8 cellular contexts compared by ENCODE assay signal in the genomic region with DNA sequence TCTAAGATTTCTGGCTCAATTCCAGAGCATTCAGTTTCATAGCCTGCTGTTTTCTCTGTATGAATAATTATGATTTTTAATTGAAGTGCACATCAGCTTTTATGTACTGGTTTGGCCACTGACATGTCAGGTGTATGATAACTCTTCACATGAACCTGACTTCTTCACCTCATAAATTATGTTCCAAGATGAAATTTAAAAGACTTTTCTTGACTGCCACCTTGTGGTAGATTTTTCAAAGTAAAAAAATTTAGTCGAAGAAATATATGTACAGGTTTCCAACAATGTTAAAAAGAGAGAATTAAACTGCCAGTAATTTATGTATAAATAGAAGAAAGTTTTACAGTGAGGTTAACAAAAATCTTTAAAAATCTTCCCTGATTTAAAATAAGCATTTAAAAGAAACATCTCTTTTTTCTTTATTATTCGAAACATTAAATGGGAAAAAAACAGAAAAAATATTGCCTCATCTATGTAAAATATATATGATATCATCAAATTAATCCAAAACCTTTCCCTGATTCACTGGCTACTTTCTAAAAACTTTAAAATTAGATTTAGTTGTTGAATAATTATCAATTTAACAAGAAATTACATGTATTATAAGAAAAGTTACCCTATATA.
A peak's percentile ranks its signal among the peaks of the same experiment; 100 is the strongest.
DNase-seq lines count a peak whose midpoint lies in the region; ATAC-seq, FAIRE-seq and TF ChIP-seq lines count a peak whose summit lies in the region.

No MANE protein-coding gene starts in this region.

- no peaks in the 10 kb centered on the region for H3K36me3 ChIP-seq in CD8-positive, alpha-beta T cell (ENCODE audit: insufficient read depth, low read length)
- H3K36me3 ChIP-seq in IMR-90 (ENCODE audit: control insufficient read depth, insufficient read depth, low read length) = no peaks in the 10 kb centered on the region
- H3K36me3 ChIP-seq in aorta (ENCODE audit: control insufficient read depth in 1 of 2, insufficient read depth in 2 of 2, low read length in 1 of 2) = no peaks in the 10 kb centered on the region

- no peaks in the 10 kb centered on the region for H3K4me1 ChIP-seq in CD8-positive, alpha-beta T cell (ENCODE audit: insufficient read depth, low read length)
- H3K4me1 ChIP-seq in IMR-90 (ENCODE audit: control insufficient read depth, insufficient read depth, low read length) (no peaks in the 10 kb centered on the region), aorta (ENCODE audit: control insufficient read depth in 1 of 2, insufficient read depth in 2 of 2, low read length in 2 of 2) (no peaks in the 10 kb centered on the region)

- H3K18ac ChIP-seq in IMR-90 (ENCODE audit: low read depth, low read length) = no peak overlapping the region

- DNase-seq in CD8-positive, alpha-beta T cell = no peak
- peak; percentile 3 for DNase-seq in IMR-90
- DNase-seq in left lobe of liver (ENCODE audit: low spot score) = no peak
- no peak for DNase-seq in KG1 (lab: John Stamatoyannopoulos, UW)
- no peak for DNase-seq in aorta
- DNase-seq in Calu3 = no peak
- DNase-seq in GM20000 (ENCODE audit: low spot score) = no peak

- H2BK15ac ChIP-seq in IMR-90 (ENCODE audit: low read depth, low read length) = no peak overlapping the region

- CTCF ChIA-PET in CD8-positive, alpha-beta T cell (lab: Charles Lee) = no interaction called here
- CTCF ChIA-PET in IMR-90 (lab: Yijun Ruan, JAX) = no interaction called here
- CTCF ChIA-PET in Calu3 (lab: Charles Lee) = interaction anchor here (0.7 to 1.5 kb wide), 2 partner anchors 10 kb away, joined by 4 to 6 read pairs; no protein-coding TSS in a partner anchor

- in situ Hi-C loops in IMR-90 (cut with MboI; ENCODE audit: low sequenced_read_pairs) = no loop called here

- no peak overlapping the region for H2BK20ac ChIP-seq in IMR-90 (ENCODE audit: low read depth, low read length)

- TF ChIP-seq POLR2A in IMR-90 (IDR thresholded peaks at IDR 0.05; ENCODE audit: low read depth, low read length) = no peak

- no peak overlapping the region for H3K4me2 ChIP-seq in IMR-90 (ENCODE audit: low read depth, low read length)

- peak; percentile 27 for TF ChIP-seq CTCF in CD8-positive, alpha-beta T cell (IDR thresholded peaks at IDR 0.05)
- peak; percentile 41 for TF ChIP-seq CTCF in IMR-90 (conservative IDR thresholded peaks at IDR 0.05; ENCODE audit: low read depth, low read length)
- no peak for TF ChIP-seq CTCF in Calu3 (IDR thresholded peaks at IDR 0.05; ENCODE audit: unreplicated experiment)
- no peak for TF ChIP-seq CTCF in GM20000 (IDR thresholded peaks at IDR 0.05; ENCODE audit: extremely low read depth, missing control alignments)

- H3K9ac ChIP-seq in IMR-90 (ENCODE audit: low read depth, low read length) = no peak overlapping the region

- no peaks in the 10 kb centered on the region for H3K9me3 ChIP-seq in CD8-positive, alpha-beta T cell (ENCODE audit: low read length)
- H3K9me3 ChIP-seq in IMR-90 (ENCODE audit: control insufficient read depth, insufficient read depth, low read length) = no peaks in the 10 kb centered on the region
- no peaks in the 10 kb centered on the region for H3K9me3 ChIP-seq in aorta (ENCODE audit: control insufficient read depth, low read length)

- WGBS in IMR-90 (ENCODE audit: extremely low coverage in 2 of 2, insufficient read length in 1 of 2), 2 experiments = no CpG with 5 or more reads among the region's 2 CpGs
- WGBS in aorta, 2 donors = 46 to 49% methylated on average over 2 of the region's 2 CpGs

- H2AFZ ChIP-seq in IMR-90 (replicated peaks; ENCODE audit: low read length, poor library complexity) = no peak overlapping the region

- no peak overlapping the region for H3K14ac ChIP-seq in IMR-90 (replicated peaks; ENCODE audit: low read depth, low read length)

- 0 out of 2 replicates have a peak, but pooled peaks have one; percentile 13 for TF ChIP-seq RAD21 in IMR-90 (IDR thresholded peaks at IDR 0.05; ENCODE audit: low read length)

- no peak overlapping the region for H4K5ac ChIP-seq in IMR-90 (ENCODE audit: low read depth, low read length)

- H3K4me1 Mint-ChIP-seq in CD8-positive, alpha-beta T cell (ENCODE audit: low read depth) = no peaks in the 10 kb centered on the region
- peaks cover 9% of the 10 kb centered on the region for H3K4me1 Mint-ChIP-seq in Calu3 (ENCODE audit: low read depth, unreplicated experiment)

- dilution Hi-C loops in IMR-90 (cut with HindIII; ENCODE audit: low sequenced_read_pairs, unreplicated experiment) = no loop called here

- intact Hi-C loops in CD8-positive, alpha-beta T cell (cut with DNase I, micrococcal nuclease) = no loop called here
- intact Hi-C loops in IMR-90 (cut with micrococcal nuclease) = no loop called here
- intact Hi-C loops in aorta (cut with DNase I) = no loop called here
- intact Hi-C loops in Calu3 (cut with micrococcal nuclease; ENCODE audit: unreplicated experiment) = loop anchor here (1.0 to 5.0 kb wide), 3 partner anchors 80 to 124 kb away; a partner anchor contains a TSS

- FAIRE-seq in TTC549 (lab: Jason Lieb, UNC) = peak; percentile 87

- no peak overlapping the region for H2BK5ac ChIP-seq in IMR-90 (ENCODE audit: low read depth, low read length, poor library complexity, severe bottlenecking)

- POLR2A ChIA-PET in CD8-positive, alpha-beta T cell (lab: Charles Lee) = no interaction called here
- POLR2A ChIA-PET in IMR-90 (lab: Charles Lee; ENCODE audit: unreplicated experiment) = no interaction called here

- no TSS peak for BruUV-seq in IMR-90 (replicated peaks; lab: Mats Ljungman, UMichigan)
- no TSS peak for BruUV-seq in Calu3 (replicated peaks; lab: Mats Ljungman, UMichigan)

- no peaks in the 10 kb centered on the region for H3K79me1 ChIP-seq in IMR-90 (ENCODE audit: low read depth in 1 of 2, low read length in 2 of 2)

- H3K9me1 ChIP-seq in IMR-90 (ENCODE audit: insufficient read depth, low read length) = no peaks in the 10 kb centered on the region

- no peak overlapping the region for H2AK9ac ChIP-seq in IMR-90 (replicated peaks; ENCODE audit: low read depth, low read length, poor library complexity)

- H2BK120ac ChIP-seq in IMR-90 (ENCODE audit: low read depth, low read length) = no peak overlapping the region

- no peaks in the 10 kb centered on the region for H4K20me1 ChIP-seq in IMR-90 (ENCODE audit: insufficient read depth, low read length)

- no peak overlapping the region for H3K27ac Mint-ChIP-seq in CD8-positive, alpha-beta T cell
- H3K27ac Mint-ChIP-seq in Calu3 (ENCODE audit: unreplicated experiment) = no peak overlapping the region

- H3K4ac ChIP-seq in IMR-90 (ENCODE audit: low read depth, low read length) = no peak overlapping the region

- no peak overlapping the region for H3K4me3 Mint-ChIP-seq in CD8-positive, alpha-beta T cell
- H3K4me3 Mint-ChIP-seq in Calu3 (ENCODE audit: low read depth, unreplicated experiment) = no peak overlapping the region

- H3K27me3 Mint-ChIP-seq in CD8-positive, alpha-beta T cell (ENCODE audit: low read depth) = peaks cover 5% of the 10 kb centered on the region
- no peaks in the 10 kb centered on the region for H3K27me3 Mint-ChIP-seq in Calu3 (ENCODE audit: unreplicated experiment)

- H3K36me3 Mint-ChIP-seq in CD8-positive, alpha-beta T cell = no peaks in the 10 kb centered on the region
- no peaks in the 10 kb centered on the region for H3K36me3 Mint-ChIP-seq in Calu3 (ENCODE audit: insufficient read depth, unreplicated experiment)

- no peaks in the 10 kb centered on the region for H3K27me3 ChIP-seq in CD8-positive, alpha-beta T cell (ENCODE audit: insufficient read depth, low read length)
- H3K27me3 ChIP-seq in IMR-90 (ENCODE audit: control insufficient read depth, insufficient read depth, low read length) = no peaks in the 10 kb centered on the region
- H3K27me3 ChIP-seq in aorta (ENCODE audit: control insufficient read depth in 1 of 2, insufficient read depth in 2 of 2, low read length in 1 of 2) = no peaks in the 10 kb centered on the region

- no peak for ATAC-seq in CD8-positive, alpha-beta T cell
- ATAC-seq in IMR-90 (ENCODE audit: low read depth) = no peak
- ATAC-seq in left lobe of liver = peak; percentile 29
- ATAC-seq in aorta (ENCODE audit: low FRiP score) = no peak

- no peak overlapping the region for H2AK5ac ChIP-seq in IMR-90 (ENCODE audit: low read depth, low read length)

- H4K91ac ChIP-seq in IMR-90 (ENCODE audit: insufficient read depth, low read depth, low read length) = no peak overlapping the region

- no peak overlapping the region for H3K56ac ChIP-seq in IMR-90 (ENCODE audit: extremely low read depth, insufficient read depth, low read length)

- no peaks in the 10 kb centered on the region for H3K9me3 Mint-ChIP-seq in CD8-positive, alpha-beta T cell
- no peaks in the 10 kb centered on the region for H3K9me3 Mint-ChIP-seq in Calu3 (ENCODE audit: low read depth, unreplicated experiment)

- no peak overlapping the region for H3K4me3 ChIP-seq in CD8-positive, alpha-beta T cell (ENCODE audit: low read depth, low read length)
- H3K4me3 ChIP-seq in IMR-90 (ENCODE audit: insufficient read depth, low read depth, low read length) (no peak overlapping the region), aorta (ENCODE audit: low read length in 2 of 2) (no peak overlapping the region)

- H4K8ac ChIP-seq in IMR-90 (ENCODE audit: low read depth in 2 of 2, low read length in 2 of 2) = no peak overlapping the region

- no peak overlapping the region for H3K23ac ChIP-seq in IMR-90 (ENCODE audit: low read depth, low read length)

- no peak overlapping the region for H3K27ac ChIP-seq in CD8-positive, alpha-beta T cell (ENCODE audit: low read depth, low read length)
- H3K27ac ChIP-seq in IMR-90 (ENCODE audit: insufficient read depth, low read length) (no peak overlapping the region), aorta (ENCODE audit: low read depth in 1 of 2, low read length in 2 of 2) (no peak overlapping the region)

TF ChIP-seq in IMR-90, 13 proteins besides CTCF, POLR2A, EP300 and RAD21:
- peak; percentile 11; the same call in 1 of the 2 replicates for TF ChIP-seq SMC3 (IDR thresholded peaks at IDR 0.05; ENCODE audit: low read depth, low read length)
- no peak for TF ChIP-seq RFX5 (IDR thresholded peaks at IDR 0.05; ENCODE audit: low read depth, low read length)

Comparison
In these comparisons a context has a peak if more than half of its experiments do, and no peak if none do; other contexts are left out.
1. CTCF ChIP-seq: peak in CD8-positive, alpha-beta T cell (single experiment) and IMR-90 (single experiment); none in Calu3 (single experiment) and GM20000 (single experiment).